Comparison of ENCODE assay signal across 15 cellular contexts in the genomic region with DNA sequence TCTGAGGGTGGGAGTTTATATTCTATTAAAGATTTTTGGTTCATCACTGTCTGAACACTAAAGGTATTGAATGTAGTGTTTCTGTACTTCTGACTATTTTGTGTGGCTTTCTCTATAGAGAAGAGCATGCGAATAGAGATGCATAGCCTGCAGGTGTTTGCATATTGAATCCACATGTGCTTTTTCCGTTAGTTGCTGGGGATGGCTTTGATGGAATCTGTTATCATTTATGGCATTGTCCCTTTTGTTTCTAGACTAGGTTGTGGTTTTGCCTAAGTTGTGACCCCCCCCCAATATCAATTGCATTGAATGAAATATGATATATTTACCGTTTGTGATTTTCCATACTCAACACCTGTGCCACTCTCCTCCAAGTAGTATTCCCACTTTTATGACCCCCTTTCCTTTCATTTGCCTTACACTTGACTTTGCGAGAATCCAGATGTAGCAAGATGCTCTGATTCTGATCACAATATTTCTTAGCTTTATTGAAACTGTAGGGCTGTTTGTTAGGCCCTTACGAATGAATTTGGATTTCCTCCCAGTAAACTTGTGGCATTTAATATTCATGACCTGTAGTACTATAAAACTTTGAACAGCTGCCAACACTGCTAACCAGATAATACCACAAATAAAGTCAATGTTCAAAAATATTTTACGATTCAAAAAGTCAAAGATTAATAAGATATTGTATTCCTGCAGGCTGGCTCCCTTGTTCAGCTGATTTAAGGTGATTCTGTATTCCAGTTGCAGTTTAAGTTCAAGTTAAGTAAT.
"Had no signal": no experiment of that assay in that cellular context is flagged by ENCODE, and none has a peak within 500 bp of the region (broad histone marks: within the 10 kb centered on the region; RNA-seq: fewer than 3 reads in every experiment).

No MANE protein-coding gene starts in this region.

- H3K27ac ChIP-seq: gastroesophageal sphincter, heart right ventricle, pancreas, tibial artery had no signal

- H3K4me3 ChIP-seq: gastroesophageal sphincter, heart right ventricle, pancreas, tibial artery had no signal

- H3K9me3 ChIP-seq: gastroesophageal sphincter, heart right ventricle, pancreas, tibial artery had no signal

- FAIRE-seq: urothelium cell line had no signal

- H3K27me3 ChIP-seq: gastroesophageal sphincter, heart right ventricle, pancreas, tibial artery had no signal

- H3K4me1 ChIP-seq: gastroesophageal sphincter, tibial artery had no signal

- H3K36me3 ChIP-seq: gastroesophageal sphincter, heart right ventricle, pancreas, tibial artery had no signal

- ATAC-seq: activated T-helper 17 cell treated with anti-CD3 and anti-CD28 coated beads, Interleukin-2, amount 50 U/mL, for 72 hours; gastroesophageal sphincter; heart right ventricle; pancreas; stimulated activated effector memory CD8-positive, alpha-beta T cell treated with anti-CD3 and anti-CD28 coated beads, Interleukin-12 subunit alpha, Interleukin-12 subunit beta, amount 100 ng/mL, for 72 hours had no signal

- DNase-seq: activated CD4-positive, alpha-beta T cell treated with anti-CD3 and anti-CD28 coated beads, Interleukin-2, amount 50 U/mL, for 4 hours; activated CD4-positive, CD25-positive, alpha-beta regulatory T cell treated with anti-CD3 and anti-CD28 coated beads, Interleukin-2, amount 50 U/mL, for 72 hours; activated naive CD4-positive, alpha-beta T cell treated with Interleukin-2 at 50 U/mL for 16 hours; aorta; erythroblast; heart right ventricle; pancreas; stimulated activated CD4-positive, alpha-beta T cell treated with anti-CD3 and anti-CD28 coated beads, Interleukin-12 subunit alpha, Interleukin-12 subunit beta, amount 100 ng/mL, for 4 hours; stimulated activated CD4-positive, alpha-beta T cell treated with anti-CD3 and anti-CD28 coated beads, Interleukin-2, amount 100 ng/mL, for 24 hours; T1000; tibial artery had no signal
